ENCODE assay signal across 24 cellular contexts in the genomic region with DNA sequence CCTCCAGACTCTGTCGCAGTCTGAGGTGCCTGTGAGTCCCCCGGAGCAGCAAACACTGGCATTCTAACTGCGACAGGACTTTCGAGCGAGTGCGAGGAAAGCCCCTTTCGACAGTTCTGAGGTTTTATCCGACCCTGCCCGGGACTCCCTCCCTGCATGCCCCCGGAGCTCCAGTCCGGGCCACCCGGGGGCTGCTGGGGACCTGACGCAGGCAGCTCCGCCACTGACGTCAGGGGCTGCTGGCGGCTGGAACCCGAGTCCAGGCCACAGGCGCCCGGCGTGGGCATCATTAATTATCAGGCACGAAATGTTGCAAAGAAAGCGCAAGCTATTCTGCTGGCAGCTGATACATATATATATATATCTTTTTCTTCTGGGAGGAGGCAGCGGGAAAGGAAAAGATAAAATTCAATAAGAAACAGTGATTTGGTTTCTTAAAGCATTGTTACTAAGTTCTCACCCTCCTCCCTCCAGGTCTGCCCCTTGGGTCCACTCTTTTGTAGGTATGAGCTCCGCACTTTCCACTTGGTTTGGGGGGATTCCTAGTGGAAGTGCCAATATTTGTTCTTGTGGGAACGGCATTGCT. TPM values are rescaled to one million over a fixed set of nuclear protein-coding genes. Genes with fewer than 3 reads are reported as not detected.
DNase-seq lines count a peak whose midpoint lies in the region; ATAC-seq and TF ChIP-seq lines count a peak whose summit lies in the region.
"Had no signal": no experiment of that assay in that cellular context is flagged by ENCODE, and none has a peak within 500 bp of the region (broad histone marks: within the 10 kb centered on the region; RNA-seq: fewer than 3 reads in every experiment).

No MANE protein-coding gene starts in this region.

- no peak overlapping the region for H3K27ac ChIP-seq in HUES48 (ENCODE audit: low read depth, low read length)
- no peak overlapping the region for H3K27ac ChIP-seq in iPS-18a (ENCODE audit: low read length)
- H3K27ac ChIP-seq in smooth muscle cell (ENCODE audit: low read depth): no peak overlapping the region
- H3K27ac ChIP-seq: left lung, upper lobe of left lung, VCaP had no signal

- H3K9me3 ChIP-seq in HUES48 (ENCODE audit: control insufficient read depth, insufficient read depth, low read length): no peaks in the 10 kb centered on the region
- H3K9me3 ChIP-seq in iPS-18a (ENCODE audit: control insufficient read depth, low read depth, low read length): no peaks in the 10 kb centered on the region
- H3K9me3 ChIP-seq in smooth muscle cell (replicated peaks; ENCODE audit: low read depth): no peaks in the 10 kb centered on the region
- H3K9me3 ChIP-seq: left lung had no signal

- H2AFZ ChIP-seq in smooth muscle cell (ENCODE audit: low read depth): no peak overlapping the region

- WGBS in smooth muscle cell (ENCODE audit: low lambda C conversion rate): 2% methylated on average over 25 of the region's 25 CpGs

- peak; percentile 73 for DNase-seq in cerebellum (ENCODE audit: low spot score)
- no peak for DNase-seq in smooth muscle cell (lab: John Stamatoyannopoulos, UW; ENCODE audit: unreplicated experiment)
- DNase-seq in Right ventricle myocardium superior: no peak
- no peak for DNase-seq in activated CD4-positive, alpha-beta T cell treated with anti-CD3 and anti-CD28 coated beads for 4 hours
- no peak for DNase-seq in COLO668 (lab: John Stamatoyannopoulos, UW; ENCODE audit: unreplicated experiment)
- DNase-seq: activated CD4-positive, alpha-beta memory T cell treated with anti-CD3 and anti-CD28 coated beads for 36 hours; activated naive CD8-positive, alpha-beta T cell treated with anti-CD3 and anti-CD28 coated beads, Interleukin-2, amount 10 ng/mL, durations not matched to agents 7 days and 5 days; activated T-cell treated with anti-CD3 and anti-CD28 coated beads, Interleukin-2, amount 50 U/mL, for 4 hours; HCEC 1CT; hippocampal formation; KBM-7; NCI-H2081 treated with DMSO at 0.1 percent for 48 hours; NCI-H524; stimulated activated naive CD4-positive, alpha-beta T cell treated with Interleukin-2 at 50 U/mL for 16 hours; T-cell had no signal

- no peak for ATAC-seq in GM21529 (IDR thresholded peaks at IDR 0.05; ENCODE audit: unreplicated experiment)
- ATAC-seq in Right ventricle myocardium superior (ENCODE audit: poor library complexity): no peak
- ATAC-seq: left lung, Right ventricle myocardium inferior, sciatic nerve, T-cell had no signal

- H3K4me2 ChIP-seq in smooth muscle cell: peak overlapping the region; percentile 53

- no peaks in the 10 kb centered on the region for H4K20me1 ChIP-seq in smooth muscle cell (ENCODE audit: low read depth)

- H3K27me3 ChIP-seq in HUES48 (ENCODE audit: control insufficient read depth, insufficient read depth, low read length) (peaks cover 91% of the 10 kb centered on the region), iPS-18a (ENCODE audit: control insufficient read depth, insufficient read depth, low read length) (peaks cover 78% of the 10 kb centered on the region), smooth muscle cell (ENCODE audit: low read depth) (peaks cover 100% of the 10 kb centered on the region)

- H3K9ac ChIP-seq in HUES48 (ENCODE audit: low read depth, low read length) (no peak overlapping the region), iPS-18a (ENCODE audit: low read length) (no peak overlapping the region), smooth muscle cell (ENCODE audit: low read depth) (no peak overlapping the region)

- peak overlapping the region; percentile 48 for H3K4me3 ChIP-seq in HUES48 (ENCODE audit: low read depth, low read length)
- H3K4me3 ChIP-seq in iPS-18a (ENCODE audit: low read length): peak overlapping the region; percentile 49
- no peak overlapping the region for H3K4me3 ChIP-seq in smooth muscle cell
- H3K4me3 ChIP-seq: left lung, upper lobe of left lung had no signal

- intact Hi-C loops in Right ventricle myocardium superior (cut with DNase I): no loop called here

- H3K79me2 ChIP-seq in smooth muscle cell (ENCODE audit: low read depth): no peaks in the 10 kb centered on the region

- H3F3A ChIP-seq in smooth muscle cell (ENCODE audit: low read depth): no peaks in the 10 kb centered on the region

- no peak for TF ChIP-seq CTCF in smooth muscle cell (IDR thresholded peaks at IDR 0.05; ENCODE audit: borderline replicate concordance, insufficient read depth, poor library complexity, severe bottlenecking)

- H3K36me3 ChIP-seq in HUES48 (ENCODE audit: control insufficient read depth, insufficient read depth, low read length) (no peaks in the 10 kb centered on the region), iPS-18a (ENCODE audit: control insufficient read depth, low read depth, low read length) (no peaks in the 10 kb centered on the region), smooth muscle cell (ENCODE audit: low read depth) (no peaks in the 10 kb centered on the region)
- H3K36me3 ChIP-seq: left lung, upper lobe of left lung had no signal

- peaks cover 35% of the 10 kb centered on the region for H3K4me1 ChIP-seq in HUES48 (ENCODE audit: control insufficient read depth, insufficient read depth, low read length)
- peaks cover 29% of the 10 kb centered on the region for H3K4me1 ChIP-seq in iPS-18a (ENCODE audit: control insufficient read depth, low read depth, low read length)
- peaks cover 15% of the 10 kb centered on the region for H3K4me1 ChIP-seq in smooth muscle cell (ENCODE audit: low read depth)
- H3K4me1 ChIP-seq: left lung had no signal

RNA-seq across cellular contexts. Expression of gene ZIC1, which starts 15.3 kb away (rescaled TPM):
- total RNA-seq in cerebellum: 662 TPM
- not detected in 2 replicates for total RNA-seq in smooth muscle cell
- not detected in 2 replicates for polyA plus RNA-seq in smooth muscle cell
- not detected for total RNA-seq in Right ventricle myocardium superior
- total RNA-seq: activated CD4-positive, alpha-beta memory T cell treated with anti-CD3 and anti-CD28 coated beads for 36 hours; activated naive CD8-positive, alpha-beta T cell treated with anti-CD3 and anti-CD28 coated beads, Interleukin-2, amount 10 ng/mL, durations not matched to agents 7 days and 5 days; activated T-cell treated with anti-CD3 and anti-CD28 coated beads, Interleukin-2, amount 50 U/mL, for 4 hours; endothelial cell of umbilical vein; Right ventricle myocardium inferior; T-cell; upper lobe of left lung had no signal
- polyA plus RNA-seq: endothelial cell of umbilical vein had no signal

RNA-seq across cellular contexts. Expression of gene ZIC4, which starts 18.1 kb away (rescaled TPM):
- total RNA-seq in cerebellum (122 TPM), smooth muscle cell (not detected in 2 replicates), Right ventricle myocardium superior (not detected)
- not detected in 2 replicates for polyA plus RNA-seq in smooth muscle cell
- total RNA-seq: activated CD4-positive, alpha-beta memory T cell treated with anti-CD3 and anti-CD28 coated beads for 36 hours; activated naive CD8-positive, alpha-beta T cell treated with anti-CD3 and anti-CD28 coated beads, Interleukin-2, amount 10 ng/mL, durations not matched to agents 7 days and 5 days; activated T-cell treated with anti-CD3 and anti-CD28 coated beads, Interleukin-2, amount 50 U/mL, for 4 hours; endothelial cell of umbilical vein; left lung; Right ventricle myocardium inferior; T-cell; upper lobe of left lung had no signal
- polyA plus RNA-seq: endothelial cell of umbilical vein had no signal

Comparison
In these comparisons a context has a peak if more than half of its experiments do, and no peak if none do; other contexts are left out.
1. RNA of gene ZIC1, which starts 15.3 kb away (total RNA-seq): 662 TPM in cerebellum (single experiment); not detected in smooth muscle cell and not detected in Right ventricle myocardium superior (single experiment); every median in the first group is over 100 times any median in the second.
2. RNA of gene ZIC4, which starts 18.1 kb away (total RNA-seq): 122 TPM in cerebellum (single experiment); not detected in smooth muscle cell and not detected in Right ventricle myocardium superior (single experiment); every median in the first group is over 100 times any median in the second.